In the genomic region with DNA sequence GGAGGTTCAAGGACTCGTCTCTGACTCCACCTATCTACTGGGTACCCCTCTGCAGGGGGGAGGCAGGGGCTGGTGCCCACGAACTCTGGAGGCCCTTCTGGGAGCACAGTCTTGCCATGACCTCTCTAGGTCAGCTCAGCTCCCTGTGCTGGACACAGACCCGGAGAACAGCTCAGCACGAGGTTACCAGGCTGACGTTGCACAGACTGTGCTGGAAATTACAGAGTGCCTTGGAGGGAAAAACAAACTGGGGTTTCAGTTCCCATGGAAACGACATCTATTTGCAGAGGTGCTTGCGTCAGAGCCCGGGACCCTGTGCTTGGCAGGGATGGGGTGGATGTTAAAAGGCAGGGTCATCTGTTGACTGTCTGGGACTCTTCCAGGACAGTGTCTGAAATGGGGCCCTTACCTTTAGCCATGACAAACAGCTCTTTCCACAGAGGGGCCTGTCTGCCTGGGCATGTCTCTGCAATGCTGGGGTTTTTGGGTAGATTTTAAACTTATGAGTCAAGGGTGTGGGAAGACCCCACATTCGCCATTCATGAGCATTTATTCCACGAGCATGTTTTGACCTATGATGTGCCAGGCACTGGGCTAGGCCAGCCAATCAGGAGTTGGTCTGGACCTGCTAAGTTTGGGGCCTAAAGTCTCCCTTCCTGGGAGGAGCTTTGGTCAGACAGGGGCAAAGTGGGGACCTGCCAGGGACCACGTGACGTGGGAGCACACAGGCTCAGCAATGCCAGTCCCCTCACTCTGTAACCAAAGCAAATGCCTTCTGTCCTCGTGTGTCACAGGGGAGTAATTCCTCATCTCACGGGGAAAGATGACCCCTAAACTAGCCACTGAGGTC, we compare ENCODE assay signal across 9 cellular contexts. TPM values are rescaled to one million over a fixed set of nuclear protein-coding genes. Genes with fewer than 3 reads are reported as not detected.
DNase-seq lines count a peak whose midpoint lies in the region; FAIRE-seq and TF ChIP-seq lines count a peak whose summit lies in the region.
"Had no signal": no experiment of that assay in that cellular context is flagged by ENCODE, and none has a peak within 500 bp of the region (broad histone marks: within the 10 kb centered on the region; RNA-seq: fewer than 3 reads in every experiment).

No MANE protein-coding gene starts in this region.

- no peak overlapping the region for H3K4me3 Mint-ChIP-seq in glutamatergic neuron (ENCODE audit: unreplicated experiment)

- peaks cover 7% of the 10 kb centered on the region for H3K27me3 Mint-ChIP-seq in glutamatergic neuron (ENCODE audit: unreplicated experiment)

- peak overlapping the region; percentile 46 for H3K27ac Mint-ChIP-seq in glutamatergic neuron (ENCODE audit: unreplicated experiment)

- H3K9me3 Mint-ChIP-seq in glutamatergic neuron (ENCODE audit: unreplicated experiment) = peaks cover 5% of the 10 kb centered on the region

- H3K36me3 Mint-ChIP-seq in glutamatergic neuron (ENCODE audit: unreplicated experiment) = no peaks in the 10 kb centered on the region

- H3K4me1 Mint-ChIP-seq in glutamatergic neuron (ENCODE audit: low read depth, unreplicated experiment) = peaks cover 15% of the 10 kb centered on the region

- peak; percentile 73 for FAIRE-seq in HTR-8/SVneo (lab: Jason Lieb, UNC)
- FAIRE-seq: A204.1 had no signal

- DNase-seq in NCI-H1417 (lab: John Stamatoyannopoulos, UW) = peak in 2 of 3 experiments; percentile 63 to 64
- DNase-seq in NCI-H1417 treated with DMSO at 0.1 percent for 48 hours (lab: John Stamatoyannopoulos, UW) = no peak
- DNase-seq in HTR-8/SVneo (ENCODE audit: insufficient read length, low spot score) = peak; percentile 79
- peak; percentile 32 for DNase-seq in activated T-helper 9 cell treated with anti-CD3 and anti-CD28 coated beads, Interleukin-2, amount 50 U/mL, for 16 hours (ENCODE audit: low read depth)
- DNase-seq in glutamatergic neuron = no peak
- DNase-seq in pulmonary artery endothelial cell (ENCODE audit: low read depth, low spot score) = peak; percentile 19
- no peak for DNase-seq in NCI-H526 (lab: John Stamatoyannopoulos, UW)
- no peak for DNase-seq in NCI-H2107 (lab: John Stamatoyannopoulos, UW)

- TF ChIP-seq CTCF in glutamatergic neuron (IDR thresholded peaks at IDR 0.05; ENCODE audit: partially characterized antibody, unreplicated experiment) = no peak

RNA-seq across cellular contexts. Expression of a gene that starts 22.5 kb away (rescaled TPM):
- total RNA-seq in glutamatergic neuron (ENCODE audit: unreplicated experiment) = not detected
- total RNA-seq in pulmonary artery endothelial cell = not detected in 2 replicates

RNA-seq across cellular contexts. Expression of a gene that starts 41.4 kb away (rescaled TPM):
- total RNA-seq in glutamatergic neuron (ENCODE audit: unreplicated experiment) = not detected
- total RNA-seq in pulmonary artery endothelial cell = 0.04 TPM in 1 of 2 replicates, not detected in the other

Comparison
In these comparisons a context has a peak if more than half of its experiments do, and no peak if none do; other contexts are left out.
1. DNase-seq: peak in NCI-H1417 (2 of 3), HTR-8/SVneo (single experiment), activated T-helper 9 cell treated with anti-CD3 and anti-CD28 coated beads, Interleukin-2, amount 50 U/mL, for 16 hours (single experiment) and pulmonary artery endothelial cell (single experiment); none in NCI-H1417 treated with DMSO at 0.1 percent for 48 hours (single experiment), glutamatergic neuron (single experiment), NCI-H526 (0 of 2) and NCI-H2107 (single experiment).